ENCODE assay signal across 13 cellular contexts in genomic region chr11:2527621-2528291, GRCh38.
DNase-seq lines count a peak whose midpoint lies in the region; ATAC-seq and TF ChIP-seq lines count a peak whose summit lies in the region.
"Had no signal": no experiment of that assay in that cellular context is flagged by ENCODE, and none has a peak within 500 bp of the region (broad histone marks: within the 10 kb centered on the region; RNA-seq: fewer than 3 reads in every experiment).

No MANE protein-coding gene starts in this region.

- peaks cover 51% of the 10 kb centered on the region for H3K4me1 Mint-ChIP-seq in stimulated activated naive CD8-positive, alpha-beta T cell treated with anti-CD3 and anti-CD28 coated beads, Interleukin-15, amount 100 ng/mL, for 72 hours
- peaks cover 6% of the 10 kb centered on the region for H3K4me1 Mint-ChIP-seq in endodermal cell
- peaks cover 23% of the 10 kb centered on the region for H3K4me1 Mint-ChIP-seq in nephron progenitor cell
- peaks cover 4% of the 10 kb centered on the region for H3K4me1 Mint-ChIP-seq in HFFc6 (ENCODE audit: low read depth)

- H3K27me3 ChIP-seq in endodermal cell (ENCODE audit: control insufficient read depth, insufficient read depth, low read length, poor library complexity, severe bottlenecking) = no peaks in the 10 kb centered on the region

- H3K36me3 Mint-ChIP-seq in endodermal cell (ENCODE audit: low read depth) = no peaks in the 10 kb centered on the region
- no peaks in the 10 kb centered on the region for H3K36me3 Mint-ChIP-seq in nephron progenitor cell (ENCODE audit: low read depth)
- H3K36me3 Mint-ChIP-seq in HFFc6 (ENCODE audit: low read depth) = no peaks in the 10 kb centered on the region

- H3K4me1 ChIP-seq in endodermal cell (ENCODE audit: control insufficient read depth, insufficient read depth, low read length) = peaks cover 2% of the 10 kb centered on the region

- DNase-seq in stimulated activated naive CD8-positive, alpha-beta T cell treated with anti-CD3 and anti-CD28 coated beads, Interleukin-15, amount 100 ng/mL, for 72 hours = no peak
- no peak for DNase-seq in stimulated activated naive CD8-positive, alpha-beta T cell treated with anti-CD3 and anti-CD28 coated beads, Interleukin-15, Interleukin-2, amounts not matched to agents 100 U/mL and 50 U/mL, for 24 hours
- DNase-seq in endodermal cell (peak; percentile 35), nephron progenitor cell (peak; percentile 2), HFFc6 (no peak), substantia nigra (lab: John Stamatoyannopoulos, UW) (no peak), NCI-H1417 treated with DMSO at 0.1 percent for 48 hours (lab: John Stamatoyannopoulos, UW) (no peak)
- DNase-seq: kidney glomerular epithelial cell, NCI-H1694, NCI-H748 treated with DMSO at 0.1 percent for 48 hours, SIG-M5 had no signal

- no peaks in the 10 kb centered on the region for H3K36me3 ChIP-seq in endodermal cell (ENCODE audit: control insufficient read depth, insufficient read depth, low read length)

- ATAC-seq in stimulated activated naive CD8-positive, alpha-beta T cell treated with anti-CD3 and anti-CD28 coated beads, Interleukin-15, amount 100 ng/mL, for 72 hours = no peak
- ATAC-seq in stimulated activated naive CD8-positive, alpha-beta T cell treated with anti-CD3 and anti-CD28 coated beads, Interleukin-15, Interleukin-2, amounts not matched to agents 100 U/mL and 50 U/mL, for 24 hours = no peak
- ATAC-seq in HG03135 (IDR thresholded peaks at IDR 0.05; ENCODE audit: unreplicated experiment) = no peak

- no peak overlapping the region for H3K4me3 ChIP-seq in endodermal cell (ENCODE audit: low read length)

- no peaks in the 10 kb centered on the region for H3K9me3 ChIP-seq in endodermal cell (ENCODE audit: control insufficient read depth, low read length)

- no peak overlapping the region for H3K4me3 Mint-ChIP-seq in stimulated activated naive CD8-positive, alpha-beta T cell treated with anti-CD3 and anti-CD28 coated beads, Interleukin-15, amount 100 ng/mL, for 72 hours
- H3K4me3 Mint-ChIP-seq in endodermal cell (no peak overlapping the region), nephron progenitor cell (no peak overlapping the region), HFFc6 (no peak overlapping the region)
- H3K4me3 Mint-ChIP-seq: nephron had no signal

- peak overlapping the region; percentile 46 to 65 for H3K27ac Mint-ChIP-seq in stimulated activated naive CD8-positive, alpha-beta T cell treated with anti-CD3 and anti-CD28 coated beads, Interleukin-15, amount 100 ng/mL, for 72 hours
- no peak overlapping the region for H3K27ac Mint-ChIP-seq in endodermal cell
- H3K27ac Mint-ChIP-seq in nephron progenitor cell = no peak overlapping the region
- H3K27ac Mint-ChIP-seq in HFFc6 = no peak overlapping the region
- H3K27ac Mint-ChIP-seq: nephron had no signal

- TF ChIP-seq CTCF in endodermal cell (conservative IDR thresholded peaks at IDR 0.05) = no peak
- TF ChIP-seq CTCF in nephron progenitor cell (IDR thresholded peaks at IDR 0.05) = no peak
- TF ChIP-seq CTCF in HFFc6 (IDR thresholded peaks at IDR 0.05) = no peak

- H3K27me3 Mint-ChIP-seq in stimulated activated naive CD8-positive, alpha-beta T cell treated with anti-CD3 and anti-CD28 coated beads, Interleukin-15, amount 100 ng/mL, for 72 hours = no peaks in the 10 kb centered on the region
- peaks cover 30% of the 10 kb centered on the region for H3K27me3 Mint-ChIP-seq in endodermal cell (ENCODE audit: insufficient read depth)
- H3K27me3 Mint-ChIP-seq in nephron progenitor cell (ENCODE audit: low read depth, poor library complexity) = peaks cover 34% of the 10 kb centered on the region
- H3K27me3 Mint-ChIP-seq in HFFc6 (ENCODE audit: insufficient read depth) = peaks cover 32% of the 10 kb centered on the region

- H3K27ac ChIP-seq in endodermal cell (ENCODE audit: low read depth, low read length) (no peak overlapping the region), substantia nigra (ENCODE audit: low read depth, low read length, poor library complexity, severe bottlenecking) (no peak overlapping the region)

- no peaks in the 10 kb centered on the region for H3K9me3 Mint-ChIP-seq in stimulated activated naive CD8-positive, alpha-beta T cell treated with anti-CD3 and anti-CD28 coated beads, Interleukin-15, amount 100 ng/mL, for 72 hours
- H3K9me3 Mint-ChIP-seq in endodermal cell (no peaks in the 10 kb centered on the region), nephron progenitor cell (no peaks in the 10 kb centered on the region), HFFc6 (no peaks in the 10 kb centered on the region)
- H3K9me3 Mint-ChIP-seq: nephron had no signal

- 93 to 94% methylated on average over 18 to 22 of the region's 22 CpGs for WGBS in endodermal cell (ENCODE audit: insufficient coverage in 1 of 2, insufficient read length in 1 of 2), 2 experiments

- no peak overlapping the region for H3K9ac ChIP-seq in endodermal cell (ENCODE audit: extremely low read depth, low read length, poor library complexity, severe bottlenecking)

Comparison
In these comparisons a context has a peak if more than half of its experiments do, and no peak if none do; other contexts are left out.
1. DNase-seq: peak in endodermal cell (single experiment) and nephron progenitor cell (single experiment); none in stimulated activated naive CD8-positive, alpha-beta T cell treated with anti-CD3 and anti-CD28 coated beads, Interleukin-15, amount 100 ng/mL, for 72 hours (0 of 2), stimulated activated naive CD8-positive, alpha-beta T cell treated with anti-CD3 and anti-CD28 coated beads, Interleukin-15, Interleukin-2, amounts not matched to agents 100 U/mL and 50 U/mL, for 24 hours (single experiment), HFFc6 (single experiment), substantia nigra (0 of 49) and NCI-H1417 treated with DMSO at 0.1 percent for 48 hours (single experiment).
2. H3K27ac Mint-ChIP-seq: peak in stimulated activated naive CD8-positive, alpha-beta T cell treated with anti-CD3 and anti-CD28 coated beads, Interleukin-15, amount 100 ng/mL, for 72 hours (2 of 2); none in endodermal cell (single experiment), nephron progenitor cell (single experiment) and HFFc6 (single experiment).